Comparison of ENCODE assay signal across 26 cellular contexts in genomic region chr14:98437113-98437512, GRCh38.
"Had no signal": no experiment of that assay in that cellular context is flagged by ENCODE, and none has a peak within 500 bp of the region (broad histone marks: within the 10 kb centered on the region; RNA-seq: fewer than 3 reads in every experiment).

No MANE protein-coding gene starts in this region.

- ATAC-seq: effector memory CD8-positive, alpha-beta T cell; esophagus mucosa; gastrocnemius medialis; heart right ventricle; left cardiac atrium; left lung; left ventricle myocardium superior; lower lobe of right lung; mucosa of descending colon; naive thymus-derived CD8-positive, alpha-beta T cell had no signal

- H3K27ac ChIP-seq: epithelial cell of prostate, esophagus squamous epithelium, gastrocnemius medialis, heart right ventricle, left lung, lower lobe of right lung had no signal

- H3K27me3 ChIP-seq: left lung had no signal

- H3K4me3 ChIP-seq: esophagus squamous epithelium, gastrocnemius medialis, heart right ventricle, left lung, lower lobe of right lung, mucosa of descending colon had no signal

- H3K9me3 ChIP-seq: esophagus squamous epithelium, gastrocnemius medialis, lower lobe of right lung, mucosa of descending colon had no signal

- H3K4me1 ChIP-seq: esophagus squamous epithelium, gastrocnemius medialis, heart right ventricle, left lung, lower lobe of right lung had no signal

- FAIRE-seq: endometrium, islet of Langerhans, keratinocyte had no signal

- H3K36me3 ChIP-seq: esophagus squamous epithelium, gastrocnemius medialis, heart right ventricle, left lung, lower lobe of right lung had no signal

- DNase-seq: cortex of kidney; effector CD8-positive, alpha-beta T cell; effector memory CD8-positive, alpha-beta T cell; endodermal cell; erythroblast; esophagus squamous epithelium; foreskin fibroblast; foreskin melanocyte; gastrocnemius medialis; glutamatergic neuron; head of caudate nucleus; heart right ventricle; hippocampal formation; left cardiac atrium; left lung; left ventricle myocardium superior; lower lobe of right lung; mesenchymal stem cell; mucosa of descending colon; naive B cell; naive thymus-derived CD8-positive, alpha-beta T cell had no signal
